In genomic region chr15:57425842-57426241, GRCh38 we compare ENCODE assay signal across 1 cellular context.
TF ChIP-seq lines count a peak whose summit lies in the region.

No MANE protein-coding gene starts in this region.

TF ChIP-seq in GM23338, 12 proteins besides CTCF, POLR2A, EP300 and RAD21 (continued from another document):
- TF ChIP-seq, protein P1, sequence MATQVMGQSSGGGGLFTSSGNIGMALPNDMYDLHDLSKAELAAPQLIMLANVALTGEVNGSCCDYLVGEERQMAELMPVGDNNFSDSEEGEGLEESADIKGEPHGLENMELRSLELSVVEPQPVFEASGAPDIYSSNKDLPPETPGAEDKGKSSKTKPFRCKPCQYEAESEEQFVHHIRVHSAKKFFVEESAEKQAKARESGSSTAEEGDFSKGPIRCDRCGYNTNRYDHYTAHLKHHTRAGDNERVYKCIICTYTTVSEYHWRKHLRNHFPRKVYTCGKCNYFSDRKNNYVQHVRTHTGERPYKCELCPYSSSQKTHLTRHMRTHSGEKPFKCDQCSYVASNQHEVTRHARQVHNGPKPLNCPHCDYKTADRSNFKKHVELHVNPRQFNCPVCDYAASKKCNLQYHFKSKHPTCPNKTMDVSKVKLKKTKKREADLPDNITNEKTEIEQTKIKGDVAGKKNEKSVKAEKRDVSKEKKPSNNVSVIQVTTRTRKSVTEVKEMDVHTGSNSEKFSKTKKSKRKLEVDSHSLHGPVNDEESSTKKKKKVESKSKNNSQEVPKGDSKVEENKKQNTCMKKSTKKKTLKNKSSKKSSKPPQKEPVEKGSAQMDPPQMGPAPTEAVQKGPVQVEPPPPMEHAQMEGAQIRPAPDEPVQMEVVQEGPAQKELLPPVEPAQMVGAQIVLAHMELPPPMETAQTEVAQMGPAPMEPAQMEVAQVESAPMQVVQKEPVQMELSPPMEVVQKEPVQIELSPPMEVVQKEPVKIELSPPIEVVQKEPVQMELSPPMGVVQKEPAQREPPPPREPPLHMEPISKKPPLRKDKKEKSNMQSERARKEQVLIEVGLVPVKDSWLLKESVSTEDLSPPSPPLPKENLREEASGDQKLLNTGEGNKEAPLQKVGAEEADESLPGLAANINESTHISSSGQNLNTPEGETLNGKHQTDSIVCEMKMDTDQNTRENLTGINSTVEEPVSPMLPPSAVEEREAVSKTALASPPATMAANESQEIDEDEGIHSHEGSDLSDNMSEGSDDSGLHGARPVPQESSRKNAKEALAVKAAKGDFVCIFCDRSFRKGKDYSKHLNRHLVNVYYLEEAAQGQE (IDR thresholded peaks at IDR 0.05; ENCODE audit: unreplicated experiment), result no peak
- TF ChIP-seq ZNF331 (CRISPR knock-in tag; IDR thresholded peaks at IDR 0.05; ENCODE audit: low read depth) (no peak), STAT1 (IDR thresholded peaks at IDR 0.05; ENCODE audit: unreplicated experiment) (no peak), POLR2AphosphoS5 (IDR thresholded peaks at IDR 0.05; ENCODE audit: low read depth) (no peak), ZNF114 (CRISPR knock-in tag; IDR thresholded peaks at IDR 0.05) (no peak)
